ENCODE assay signal across 22 cellular contexts in the genomic region with DNA sequence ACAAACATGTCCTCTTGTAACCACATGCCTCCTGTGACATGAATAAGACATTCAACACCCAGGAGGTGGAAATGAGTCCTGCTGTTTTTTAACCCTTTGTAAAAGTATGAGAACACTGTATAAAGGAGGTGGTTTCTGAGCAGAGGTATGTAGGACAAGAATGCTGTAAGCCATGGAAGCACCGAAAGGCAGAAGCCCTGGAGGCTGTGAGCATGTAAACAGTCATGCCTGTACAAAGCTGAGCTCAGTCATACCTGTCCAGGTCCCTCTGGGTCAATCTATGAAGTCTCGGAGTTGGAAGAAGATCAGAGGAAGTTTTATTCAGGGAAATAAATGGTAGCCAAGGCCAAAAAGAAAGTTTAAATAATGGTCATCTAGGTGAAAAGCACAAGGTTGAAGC.
"Had no signal": no experiment of that assay in that cellular context is flagged by ENCODE, and none has a peak within 500 bp of the region (broad histone marks: within the 10 kb centered on the region; RNA-seq: fewer than 3 reads in every experiment).

No MANE protein-coding gene starts in this region.

- H3K36me3 Mint-ChIP-seq: immature natural killer cell; natural killer cell treated with Interleukin-12 subunit alpha and Interleukin-12 subunit beta and Interleukin-15 and Interleukin-18, amount 100 ng/mL, for 72 hours had no signal

- ATAC-seq: natural killer cell treated with Interleukin-12 subunit alpha and Interleukin-12 subunit beta and Interleukin-15 and Interleukin-18, amount 100 ng/mL, for 72 hours; stimulated activated naive CD8-positive, alpha-beta T cell treated with anti-CD3 and anti-CD28 coated beads, Interleukin-15, Interleukin-2, amounts not matched to agents 100 U/mL and 50 U/mL, for 24 hours had no signal

- H3K27me3 ChIP-seq: cardiac muscle cell, hepatocyte, tibial nerve had no signal

- H3K27ac ChIP-seq: hepatocyte, left ventricle myocardium inferior, tibial nerve had no signal

- H3K9me3 Mint-ChIP-seq: activated naive CD8-positive, alpha-beta T cell treated with anti-CD3 and anti-CD28 coated beads, Interleukin-2, amount 10 ng/mL, durations not matched to agents 7 days and 5 days; activated T-cell treated with anti-CD3 and anti-CD28 coated beads, Interleukin-2, amount 50 U/mL, for 24 hours; activated T-helper 2 cell treated with anti-CD3 and anti-CD28 coated beads, Interferon-gamma antibody, Interleukin-2, Interleukin-4, amounts not matched to agents 10 μg/mL and 5 μg/mL and 100 μg/mL, durations not matched to agents 14 hours and 24 hours and 36 hours; immature natural killer cell; natural killer cell treated with Interleukin-12 subunit alpha and Interleukin-12 subunit beta and Interleukin-15 and Interleukin-18, amount 100 ng/mL, for 72 hours had no signal

- H3K27me3 Mint-ChIP-seq: activated T-cell treated with anti-CD3 and anti-CD28 coated beads, Interleukin-2, amount 50 U/mL, for 24 hours had no signal

- H3K4me3 Mint-ChIP-seq: activated naive CD8-positive, alpha-beta T cell treated with anti-CD3 and anti-CD28 coated beads, Interleukin-2, amount 10 ng/mL, durations not matched to agents 7 days and 5 days; activated T-cell treated with anti-CD3 and anti-CD28 coated beads, Interleukin-2, amount 50 U/mL, for 24 hours; immature natural killer cell; natural killer cell treated with Interleukin-12 subunit alpha and Interleukin-12 subunit beta and Interleukin-15 and Interleukin-18, amount 100 ng/mL, for 72 hours had no signal

- DNase-seq: activated CD4-positive, alpha-beta T cell treated with anti-CD3 and anti-CD28 coated beads for 1 hour; activated CD4-positive, alpha-beta T cell treated with anti-CD3 and anti-CD28 coated beads, Interleukin-2, amount 50 U/mL, for 1 hour; activated CD8-positive, alpha-beta memory T cell treated with anti-CD3 and anti-CD28 coated beads, Interleukin-2, amount 50 U/mL, for 4 hours; activated naive CD4-positive, alpha-beta T cell; activated naive CD8-positive, alpha-beta T cell treated with anti-CD3 and anti-CD28 coated beads, Interleukin-2, amount 10 ng/mL, durations not matched to agents 7 days and 5 days; activated T-cell treated with anti-CD3 and anti-CD28 coated beads, Interleukin-2, amount 50 U/mL, for 24 hours; amniotic stem cell; erythroblast; glutamatergic neuron; immature natural killer cell; left ventricle myocardium inferior; midbrain; stimulated activated CD4-positive, alpha-beta T cell treated with anti-CD3 and anti-CD28 coated beads, Interleukin-12 subunit alpha, Interleukin-12 subunit beta, amount 100 ng/mL, for 4 hours; stimulated activated CD4-positive, alpha-beta T cell treated with anti-CD3 and anti-CD28 coated beads, Interleukin-4, amount 100 ng/mL, for 4 hours; stimulated activated naive CD8-positive, alpha-beta T cell treated with anti-CD3 and anti-CD28 coated beads, Interleukin-15, Interleukin-2, amounts not matched to agents 100 U/mL and 50 U/mL, for 24 hours; T-helper 9 cell had no signal

- H3K36me3 ChIP-seq: cardiac muscle cell, left ventricle myocardium inferior, tibial nerve had no signal

- H3K27ac Mint-ChIP-seq: activated naive CD8-positive, alpha-beta T cell treated with anti-CD3 and anti-CD28 coated beads, Interleukin-2, amount 10 ng/mL, durations not matched to agents 7 days and 5 days; activated T-cell treated with anti-CD3 and anti-CD28 coated beads, Interleukin-2, amount 50 U/mL, for 24 hours; activated T-helper 2 cell treated with anti-CD3 and anti-CD28 coated beads, Interferon-gamma antibody, Interleukin-2, Interleukin-4, amounts not matched to agents 10 μg/mL and 5 μg/mL and 100 μg/mL, durations not matched to agents 14 hours and 24 hours and 36 hours; immature natural killer cell had no signal

- H3K4me3 ChIP-seq: cardiac muscle cell, hepatocyte, left ventricle myocardium inferior, tibial nerve had no signal

- FAIRE-seq: frontal cortex had no signal

- H3K9me3 ChIP-seq: tibial nerve had no signal
